Comparison of ENCODE assay signal across 10 cellular contexts in genomic region chr22:40241200-40241763, GRCh38.
DNase-seq lines count a peak whose midpoint lies in the region; ATAC-seq, FAIRE-seq and TF ChIP-seq lines count a peak whose summit lies in the region.
"Had no signal": no experiment of that assay in that cellular context is flagged by ENCODE, and none has a peak within 500 bp of the region (broad histone marks: within the 10 kb centered on the region; RNA-seq: fewer than 3 reads in every experiment).

No MANE protein-coding gene starts in this region.

- no peaks in the 10 kb centered on the region for H3K27me3 Mint-ChIP-seq in Calu3 (ENCODE audit: unreplicated experiment)
- H3K27me3 Mint-ChIP-seq in activated T-helper 1 cell treated with anti-CD3 and anti-CD28 coated beads, Interleukin-12 subunit alpha, Interleukin-12 subunit beta, Interleukin-2, Interleukin-4 antibody, amounts not matched to agents 30 ng/mL and 10 ng/mL and 1 ng/mL, durations not matched to agents 14 hours and 24 hours and 36 hours (ENCODE audit: insufficient read depth) = no peaks in the 10 kb centered on the region

- no peak overlapping the region for H3K4me3 ChIP-seq in BLaER1 treated with 17β-estradiol and CSF1 and Interleukin-3, amounts not matched to agents 10 nM and 100 nM
- no peak overlapping the region for H3K4me3 ChIP-seq in keratinocyte (ENCODE audit: control insufficient read depth in 2 of 3, extremely low read depth in 1 of 3, insufficient read depth in 2 of 3, low read depth in 1 of 3, low read length in 3 of 3)

- peak overlapping the region in 8 of 11 experiments; percentile 3 to 32 (median 16); a peak in 11 of 22 replicates for H3K4me2 ChIP-seq in BLaER1 treated with 17β-estradiol and CSF1 and Interleukin-3, amounts not matched to agents 10 nM and 100 nM
- H3K4me2 ChIP-seq in keratinocyte (ENCODE audit: control insufficient read depth, extremely low read depth, insufficient read depth, low read depth, low read length) = peak overlapping the region; percentile 33

- H3K9me3 Mint-ChIP-seq in Calu3 (ENCODE audit: low read depth, unreplicated experiment) = no peaks in the 10 kb centered on the region
- H3K9me3 Mint-ChIP-seq in activated T-helper 1 cell treated with anti-CD3 and anti-CD28 coated beads, Interleukin-12 subunit alpha, Interleukin-12 subunit beta, Interleukin-2, Interleukin-4 antibody, amounts not matched to agents 30 ng/mL and 10 ng/mL and 1 ng/mL, durations not matched to agents 14 hours and 24 hours and 36 hours = no peaks in the 10 kb centered on the region

- CTCF ChIA-PET in Calu3 (lab: Charles Lee) = interaction anchor here (0.7 to 1.0 kb wide), 2 partner anchors 60 to 1648 kb away, joined by 3 read pairs; no protein-coding TSS in a partner anchor

- no peaks in the 10 kb centered on the region for H3K27me3 ChIP-seq in BLaER1 treated with 17β-estradiol and CSF1 and Interleukin-3, amounts not matched to agents 10 nM and 100 nM
- no peaks in the 10 kb centered on the region for H3K27me3 ChIP-seq in keratinocyte (ENCODE audit: control insufficient read depth, extremely low read depth, insufficient read depth, low read length)
- H3K27me3 ChIP-seq: brain microvascular endothelial cell had no signal

- FAIRE-seq in keratinocyte (lab: Jason Lieb, UNC) = peak; percentile 34

- dilution Hi-C loops in keratinocyte (cut with MboI; ENCODE audit: extremely low pct_ligation_motif_present, low sequenced_read_pairs) = no loop called here

- H2AFZ ChIP-seq in keratinocyte (ENCODE audit: control insufficient read depth, low read length) = no peak overlapping the region

- no peaks in the 10 kb centered on the region for H3K9me3 ChIP-seq in BLaER1 treated with 17β-estradiol and CSF1 and Interleukin-3, amounts not matched to agents 10 nM and 100 nM (replicated peaks in 1 of 11)
- H3K9me3 ChIP-seq in keratinocyte (ENCODE audit: control insufficient read depth, low read depth, low read length) = no peaks in the 10 kb centered on the region

- H3K9ac ChIP-seq in BLaER1 treated with 17β-estradiol and CSF1 and Interleukin-3, amounts not matched to agents 10 nM and 100 nM = 0 out of 22 replicates have a peak overlapping the region, but pooled peaks of 1 of the 11 experiments have one; percentile 0
- no peak overlapping the region for H3K9ac ChIP-seq in keratinocyte (ENCODE audit: control insufficient read depth, extremely low read depth, insufficient read depth, low read length)

- peaks cover 20% of the 10 kb centered on the region for H3K36me3 Mint-ChIP-seq in Calu3 (ENCODE audit: insufficient read depth, unreplicated experiment)
- H3K36me3 Mint-ChIP-seq in activated T-helper 1 cell treated with anti-CD3 and anti-CD28 coated beads, Interleukin-12 subunit alpha, Interleukin-12 subunit beta, Interleukin-2, Interleukin-4 antibody, amounts not matched to agents 30 ng/mL and 10 ng/mL and 1 ng/mL, durations not matched to agents 14 hours and 24 hours and 36 hours (ENCODE audit: low read depth) = peaks cover 13% of the 10 kb centered on the region

- intact Hi-C loops in Calu3 (cut with micrococcal nuclease; ENCODE audit: unreplicated experiment) = no loop called here
- intact Hi-C loops in activated T-helper 1 cell treated with anti-CD3 and anti-CD28 coated beads, Interleukin-12 subunit alpha, Interleukin-12 subunit beta, Interleukin-2, Interleukin-4 antibody, amounts not matched to agents 30 ng/mL and 10 ng/mL and 1 ng/mL, durations not matched to agents 14 hours and 24 hours and 36 hours (cut with micrococcal nuclease) = loop anchor here (1.0 to 2.0 kb wide), 6 partner anchors 36 to 190 kb away; partner anchors contain the start of gene TNRC6B

- H3K4me1 Mint-ChIP-seq in Calu3 (ENCODE audit: low read depth, unreplicated experiment) = peaks cover 52% of the 10 kb centered on the region
- peaks cover 59% of the 10 kb centered on the region for H3K4me1 Mint-ChIP-seq in activated T-helper 1 cell treated with anti-CD3 and anti-CD28 coated beads, Interleukin-12 subunit alpha, Interleukin-12 subunit beta, Interleukin-2, Interleukin-4 antibody, amounts not matched to agents 30 ng/mL and 10 ng/mL and 1 ng/mL, durations not matched to agents 14 hours and 24 hours and 36 hours (ENCODE audit: low read depth)

- H4K20me1 ChIP-seq in BLaER1 treated with 17β-estradiol and CSF1 and Interleukin-3, amounts not matched to agents 10 nM and 100 nM = peaks cover 34 to 99% (median 51%) of the 10 kb centered on the region in 11 experiments; a peak in 21 of 22 replicates
- no peaks in the 10 kb centered on the region for H4K20me1 ChIP-seq in keratinocyte (ENCODE audit: control insufficient read depth, extremely low read depth, insufficient read depth, low read length)

- H3K9me1 ChIP-seq in keratinocyte (ENCODE audit: control insufficient read depth, extremely low read depth, insufficient read depth, low read length) = peaks cover 3% of the 10 kb centered on the region

- peak overlapping the region; percentile 59 for H3K4me3 Mint-ChIP-seq in Calu3 (ENCODE audit: low read depth, unreplicated experiment)
- H3K4me3 Mint-ChIP-seq in activated T-helper 1 cell treated with anti-CD3 and anti-CD28 coated beads, Interleukin-12 subunit alpha, Interleukin-12 subunit beta, Interleukin-2, Interleukin-4 antibody, amounts not matched to agents 30 ng/mL and 10 ng/mL and 1 ng/mL, durations not matched to agents 14 hours and 24 hours and 36 hours = peak overlapping the region; percentile 21

- TF ChIP-seq CTCF in Calu3 (IDR thresholded peaks at IDR 0.05; ENCODE audit: unreplicated experiment) (no peak), keratinocyte (optimal IDR thresholded peaks at IDR 0.05 in 1 of 3, IDR thresholded peaks at IDR 0.05 in 1 of 3, conservative IDR thresholded peaks at IDR 0.05 in 1 of 3; ENCODE audit: extremely low read depth in 1 of 3, insufficient read depth in 2 of 3, low read length in 3 of 3) (no peak), GM20000 (IDR thresholded peaks at IDR 0.05; ENCODE audit: extremely low read depth, missing control alignments) (no peak)

- peaks cover 29% of the 10 kb centered on the region for H3K79me2 ChIP-seq in keratinocyte (ENCODE audit: control insufficient read depth, insufficient read depth, low read length)

- no peak overlapping the region; a peak in 1 of 22 replicates for H3K27ac ChIP-seq in BLaER1 treated with 17β-estradiol and CSF1 and Interleukin-3, amounts not matched to agents 10 nM and 100 nM
- H3K27ac ChIP-seq in keratinocyte (ENCODE audit: control insufficient read depth, insufficient read depth, low read length) = peak overlapping the region; percentile 56
- H3K27ac ChIP-seq: brain microvascular endothelial cell had no signal

- H3K4me1 ChIP-seq in BLaER1 treated with 17β-estradiol and CSF1 and Interleukin-3, amounts not matched to agents 10 nM and 100 nM = peaks cover 49 to 85% (median 67%) of the 10 kb centered on the region in 10 experiments
- H3K4me1 ChIP-seq in keratinocyte (ENCODE audit: control insufficient read depth, extremely low read depth, insufficient read depth, low read length) = peaks cover 40% of the 10 kb centered on the region

- H3K27ac Mint-ChIP-seq in Calu3 (ENCODE audit: unreplicated experiment) = peak overlapping the region; percentile 67
- H3K27ac Mint-ChIP-seq in activated T-helper 1 cell treated with anti-CD3 and anti-CD28 coated beads, Interleukin-12 subunit alpha, Interleukin-12 subunit beta, Interleukin-2, Interleukin-4 antibody, amounts not matched to agents 30 ng/mL and 10 ng/mL and 1 ng/mL, durations not matched to agents 14 hours and 24 hours and 36 hours = peak overlapping the region; percentile 74

- H3K36me3 ChIP-seq in BLaER1 treated with 17β-estradiol and CSF1 and Interleukin-3, amounts not matched to agents 10 nM and 100 nM = peaks cover 7 to 40% (median 19%) of the 10 kb centered on the region in 11 experiments; a peak in 20 of 22 replicates
- H3K36me3 ChIP-seq in keratinocyte (ENCODE audit: control insufficient read depth in 2 of 2, extremely low read depth in 1 of 2, insufficient read depth in 2 of 2, low read length in 2 of 2) = peaks cover 3% of the 10 kb centered on the region in 2 experiments
- H3K36me3 ChIP-seq: brain microvascular endothelial cell had no signal

- no peak for DNase-seq in Calu3
- no peak for DNase-seq in activated T-helper 1 cell treated with anti-CD3 and anti-CD28 coated beads, Interleukin-12 subunit alpha, Interleukin-12 subunit beta, Interleukin-2, Interleukin-4 antibody, amounts not matched to agents 30 ng/mL and 10 ng/mL and 1 ng/mL, durations not matched to agents 14 hours and 24 hours and 36 hours (ENCODE audit: low spot score)
- DNase-seq in keratinocyte (ENCODE audit: low read depth, low spot score) = no peak
- DNase-seq in GM20000 (ENCODE audit: low spot score) = no peak
- no peak for DNase-seq in GOT3 (lab: John Stamatoyannopoulos, UW)
- DNase-seq in DMS53 (lab: John Stamatoyannopoulos, UW) = no peak
- DNase-seq: brain microvascular endothelial cell, NCI-H226 had no signal

- no peak for ATAC-seq in GM21447 (IDR thresholded peaks at IDR 0.05; ENCODE audit: unreplicated experiment)

- no TSS peak for BruUV-seq in Calu3 (replicated peaks; lab: Mats Ljungman, UMichigan)
